Comparison of ENCODE assay signal across 1 cellular context in genomic region chr20:10647909-10648308, GRCh38.
TF ChIP-seq lines count a peak whose summit lies in the region.

No MANE protein-coding gene starts in this region.

TF ChIP-seq in HepG2, 621 proteins besides CTCF, POLR2A, EP300 and RAD21:
- TF ChIP-seq MIER2 (CRISPR knock-in tag; IDR thresholded peaks at IDR 0.05) = no peak
- TF ChIP-seq KDM2A (CRISPR knock-in tag; IDR thresholded peaks at IDR 0.05; ENCODE audit: borderline replicate concordance, low read depth) = 0 out of 2 replicates have a peak, but pooled peaks have one; percentile 19
